ENCODE assay signal across 8 cellular contexts in genomic region chr22:37659897-37660708, GRCh38. TPM values are rescaled to one million over a fixed set of nuclear protein-coding genes. Genes with fewer than 3 reads are reported as not detected.
DNase-seq lines count a peak whose midpoint lies in the region; ATAC-seq and TF ChIP-seq lines count a peak whose summit lies in the region.

No MANE protein-coding gene starts in this region.

- ATAC-seq in esophagus mucosa (no peak), HG03175 (IDR thresholded peaks at IDR 0.05; ENCODE audit: unreplicated experiment) (no peak)

- H3K4me1 ChIP-seq in iPS DF 6.9 (ENCODE audit: control insufficient read depth, insufficient read depth, low read length), result peaks cover 4% of the 10 kb centered on the region; the same call in 1 of the 2 replicates
- H3K4me1 ChIP-seq in stomach smooth muscle (ENCODE audit: control insufficient read depth, insufficient read depth, low read length), result peaks cover 47% of the 10 kb centered on the region

- no peaks in the 10 kb centered on the region for H3K9me3 ChIP-seq in iPS DF 6.9 (ENCODE audit: control insufficient read depth, insufficient read depth, low read length)
- no peaks in the 10 kb centered on the region for H3K9me3 ChIP-seq in stomach smooth muscle (ENCODE audit: control insufficient read depth in 2 of 2, low read length in 2 of 2)

- WGBS in iPS DF 6.9 (ENCODE audit: insufficient coverage, insufficient read length), result no CpG with 5 or more reads among the region's 14 CpGs

- H3K27ac Mint-ChIP-seq in activated CD4-positive, alpha-beta T cell treated with anti-CD3 and anti-CD28 coated beads, Interleukin-2, amount 10 ng/mL, durations not matched to agents 24 days and 14 days, result peak overlapping the region; percentile 67

- H3K4me1 Mint-ChIP-seq in activated CD4-positive, alpha-beta T cell treated with anti-CD3 and anti-CD28 coated beads, Interleukin-2, amount 10 ng/mL, durations not matched to agents 24 days and 14 days, result peaks cover 35% of the 10 kb centered on the region

- H3K27me3 Mint-ChIP-seq in activated CD4-positive, alpha-beta T cell treated with anti-CD3 and anti-CD28 coated beads, Interleukin-2, amount 10 ng/mL, durations not matched to agents 24 days and 14 days, result no peaks in the 10 kb centered on the region

- H3K27ac ChIP-seq in iPS DF 6.9 (ENCODE audit: low read length) (no peak overlapping the region), stomach smooth muscle (ENCODE audit: low read length) (peak overlapping the region; percentile 80)

- H3K36me3 ChIP-seq in iPS DF 6.9 (ENCODE audit: control insufficient read depth, insufficient read depth, low read length) (peaks cover under 1% of the 10 kb centered on the region), stomach smooth muscle (ENCODE audit: control insufficient read depth in 2 of 2, insufficient read depth in 2 of 2, low read length in 2 of 2) (no peaks in the 10 kb centered on the region)

- H3K9me3 Mint-ChIP-seq in activated CD4-positive, alpha-beta T cell treated with anti-CD3 and anti-CD28 coated beads, Interleukin-2, amount 10 ng/mL, durations not matched to agents 24 days and 14 days, result no peaks in the 10 kb centered on the region

- H3K4me3 ChIP-seq in WI38 (ENCODE audit: low read depth, low read length) (peak overlapping the region; percentile 72), iPS DF 6.9 (ENCODE audit: low read length) (peak overlapping the region; percentile 91; the same call in 1 of the 2 replicates), stomach smooth muscle (ENCODE audit: low read length in 2 of 2) (peak overlapping the region; percentile 68 to 83)

- intact Hi-C loops in activated CD4-positive, alpha-beta T cell treated with anti-CD3 and anti-CD28 coated beads, Interleukin-2, amount 10 ng/mL, durations not matched to agents 24 days and 14 days (cut with micrococcal nuclease), result loop anchor here (2.0 kb wide), 1 partner anchor 17 kb away; no protein-coding TSS in a partner anchor
- intact Hi-C loops in head of caudate nucleus (cut with DNase I), result loop anchor here (10.0 kb wide), 1 partner anchor 145 kb away; the partner anchor contains the start of gene GCAT

- H3K27me3 ChIP-seq in iPS DF 6.9 (ENCODE audit: control insufficient read depth, insufficient read depth, low read length) (no peaks in the 10 kb centered on the region), stomach smooth muscle (ENCODE audit: control insufficient read depth in 1 of 2, insufficient read depth in 2 of 2, low read length in 2 of 2) (no peaks in the 10 kb centered on the region)

- DNase-seq in activated CD4-positive, alpha-beta T cell treated with anti-CD3 and anti-CD28 coated beads, Interleukin-2, amount 10 ng/mL, durations not matched to agents 24 days and 14 days, result no peak
- no peak for DNase-seq in activated CD4-positive, alpha-beta T cell treated with anti-CD3 and anti-CD28 coated beads for 1 hour
- DNase-seq in iPS DF 6.9 (ENCODE audit: low read depth, low spot score), result no peak
- no peak for DNase-seq in head of caudate nucleus

- no peak for TF ChIP-seq CTCF in WI38 (IDR thresholded peaks at IDR 0.05; ENCODE audit: low read depth, low read length)

- peak overlapping the region; percentile 64 to 78 for H3K9ac ChIP-seq in stomach smooth muscle (ENCODE audit: low read length in 2 of 2)

- peak overlapping the region; percentile 94 for H3K4me3 Mint-ChIP-seq in activated CD4-positive, alpha-beta T cell treated with anti-CD3 and anti-CD28 coated beads, Interleukin-2, amount 10 ng/mL, durations not matched to agents 24 days and 14 days

- peaks cover 18% of the 10 kb centered on the region for H3K36me3 Mint-ChIP-seq in activated CD4-positive, alpha-beta T cell treated with anti-CD3 and anti-CD28 coated beads, Interleukin-2, amount 10 ng/mL, durations not matched to agents 24 days and 14 days (ENCODE audit: low read depth)

RNA-seq across cellular contexts. Expression of gene PDXP, which starts 1.6 kb away (rescaled TPM):
- total RNA-seq in activated CD4-positive, alpha-beta T cell treated with anti-CD3 and anti-CD28 coated beads, Interleukin-2, amount 10 ng/mL, durations not matched to agents 24 days and 14 days, result 49.3 and 51.2 TPM in 2 replicates
- 2.5 TPM for total RNA-seq in esophagus mucosa

RNA-seq across cellular contexts. Expression of gene LGALS1, which starts 15.3 kb away (rescaled TPM):
- 361 and 362 TPM in 2 replicates for total RNA-seq in activated CD4-positive, alpha-beta T cell treated with anti-CD3 and anti-CD28 coated beads, Interleukin-2, amount 10 ng/mL, durations not matched to agents 24 days and 14 days
- total RNA-seq in esophagus mucosa, result 55.5 TPM

RNA-seq across cellular contexts. Expression of gene SH3BP1, which starts 20.6 kb away (rescaled TPM):
- 110 and 115 TPM in 2 replicates for total RNA-seq in activated CD4-positive, alpha-beta T cell treated with anti-CD3 and anti-CD28 coated beads, Interleukin-2, amount 10 ng/mL, durations not matched to agents 24 days and 14 days
- total RNA-seq in esophagus mucosa, result 40.2 TPM

RNA-seq across cellular contexts. Expression of gene NOL12, which starts 26.0 kb away (rescaled TPM):
- total RNA-seq in activated CD4-positive, alpha-beta T cell treated with anti-CD3 and anti-CD28 coated beads, Interleukin-2, amount 10 ng/mL, durations not matched to agents 24 days and 14 days, result 67.9 and 70.3 TPM in 2 replicates
- 32.8 TPM for total RNA-seq in esophagus mucosa

RNA-seq across cellular contexts. Expression of gene TRIOBP, which starts 36.7 kb away (rescaled TPM):
- total RNA-seq in activated CD4-positive, alpha-beta T cell treated with anti-CD3 and anti-CD28 coated beads, Interleukin-2, amount 10 ng/mL, durations not matched to agents 24 days and 14 days, result 33.3 and 34.8 TPM in 2 replicates
- total RNA-seq in esophagus mucosa, result 68.3 TPM

Comparison
In these comparisons a context has a peak if more than half of its experiments do, and no peak if none do; other contexts are left out.
1. RNA of gene PDXP, which starts 1.6 kb away (total RNA-seq): 49.3 to 51.2 TPM in activated CD4-positive, alpha-beta T cell treated with anti-CD3 and anti-CD28 coated beads, Interleukin-2, amount 10 ng/mL, durations not matched to agents 24 days and 14 days; 2.5 TPM in esophagus mucosa (single experiment); every median in the first group is over 10 times any median in the second.
2. Peak in every context shown above with its lines, with median percentiles within 50 percentile points of each other: H3K4me3 ChIP-seq.